Comparison of ENCODE assay signal across 17 cellular contexts in the genomic region with DNA sequence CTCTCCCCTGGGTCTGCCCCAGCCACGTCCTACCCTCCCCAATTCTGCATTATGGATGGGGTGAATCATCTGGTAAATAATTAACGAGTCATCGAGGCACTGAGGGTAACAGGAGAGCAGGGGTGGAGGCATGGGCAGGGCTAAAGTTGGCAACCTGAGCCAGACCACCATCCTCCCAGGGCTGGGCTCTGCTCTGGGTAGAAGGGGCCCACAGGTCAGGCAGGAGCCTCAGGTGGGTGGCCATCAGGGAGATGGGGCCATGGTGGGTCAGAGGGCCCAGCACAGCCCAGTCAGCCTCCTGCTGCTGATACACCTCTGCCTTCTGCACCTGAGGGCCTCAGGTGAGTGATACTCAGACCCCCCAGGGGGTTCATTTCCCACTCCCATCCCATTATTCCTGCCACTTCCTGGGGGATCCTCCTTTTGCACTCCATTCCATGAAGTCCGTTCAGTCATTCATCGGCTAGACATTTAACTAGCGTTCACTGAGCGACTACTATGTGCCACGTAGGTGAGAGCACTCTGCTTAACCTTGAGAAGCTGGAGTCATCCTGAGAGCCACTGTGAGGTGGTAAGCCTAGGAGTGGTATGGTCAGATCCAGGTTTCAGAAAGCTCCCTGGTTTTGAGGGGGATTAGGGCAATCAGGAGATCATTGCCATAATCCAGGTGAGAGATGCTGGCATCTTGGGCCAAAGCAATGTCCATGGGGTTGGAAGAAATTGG. TPM values are rescaled to one million over a fixed set of nuclear protein-coding genes. Genes with fewer than 3 reads are reported as not detected.
DNase-seq lines count a peak whose midpoint lies in the region; ATAC-seq and TF ChIP-seq lines count a peak whose summit lies in the region.
"Had no signal": no experiment of that assay in that cellular context is flagged by ENCODE, and none has a peak within 500 bp of the region (broad histone marks: within the 10 kb centered on the region; RNA-seq: fewer than 3 reads in every experiment).

VSIG10L2 (plus strand) TSS at position 248 of the 724 bp plus-strand sequence; CDS start at position 260, 12 bp downstream.

- no peak within 1 kb of the TSS for H3K27ac Mint-ChIP-seq in activated CD8-positive, alpha-beta memory T cell treated with anti-CD3 and anti-CD28 coated beads, Interleukin-2, amount 10 ng/mL, durations not matched to agents 7 days and 5 days
- no peak within 1 kb of the TSS for H3K27ac Mint-ChIP-seq in activated T-helper 1 cell treated with anti-CD3 and anti-CD28 coated beads, Interleukin-12 subunit alpha, Interleukin-12 subunit beta, Interleukin-2, Interleukin-4 antibody, amounts not matched to agents 30 ng/mL and 10 ng/mL and 1 ng/mL, durations not matched to agents 14 hours and 24 hours and 36 hours

- H3K4me3 ChIP-seq in mucosa of descending colon, result no peak within 1 kb of the TSS
- H3K4me3 ChIP-seq: Peyer's patch had no signal

- no peaks in the 10 kb centered on the region for H3K4me1 ChIP-seq in mucosa of descending colon (ENCODE audit: low read depth)

- H3K27me3 Mint-ChIP-seq in activated CD8-positive, alpha-beta memory T cell treated with anti-CD3 and anti-CD28 coated beads, Interleukin-2, amount 10 ng/mL, durations not matched to agents 7 days and 5 days, result peaks cover 3% of the 10 kb centered on the region
- H3K27me3 Mint-ChIP-seq in activated T-helper 1 cell treated with anti-CD3 and anti-CD28 coated beads, Interleukin-12 subunit alpha, Interleukin-12 subunit beta, Interleukin-2, Interleukin-4 antibody, amounts not matched to agents 30 ng/mL and 10 ng/mL and 1 ng/mL, durations not matched to agents 14 hours and 24 hours and 36 hours (ENCODE audit: insufficient read depth), result no peaks in the 10 kb centered on the region

- no peaks in the 10 kb centered on the region for H3K9me3 Mint-ChIP-seq in activated CD8-positive, alpha-beta memory T cell treated with anti-CD3 and anti-CD28 coated beads, Interleukin-2, amount 10 ng/mL, durations not matched to agents 7 days and 5 days (ENCODE audit: low read depth)
- no peaks in the 10 kb centered on the region for H3K9me3 Mint-ChIP-seq in activated T-helper 1 cell treated with anti-CD3 and anti-CD28 coated beads, Interleukin-12 subunit alpha, Interleukin-12 subunit beta, Interleukin-2, Interleukin-4 antibody, amounts not matched to agents 30 ng/mL and 10 ng/mL and 1 ng/mL, durations not matched to agents 14 hours and 24 hours and 36 hours

- DNase-seq in activated CD8-positive, alpha-beta memory T cell treated with anti-CD3 and anti-CD28 coated beads, Interleukin-2, amount 10 ng/mL, durations not matched to agents 7 days and 5 days, result peak; percentile 29
- DNase-seq in activated CD8-positive, alpha-beta memory T cell treated with anti-CD3 and anti-CD28 coated beads, Interleukin-2, amount 50 U/mL, for 48 hours, result no peak
- DNase-seq in SW480 (ENCODE audit: low spot score) (peak; percentile 22), mucosa of gallbladder (ENCODE audit: low spot score) (peak; percentile 5), mucosa of descending colon (no peak)
- DNase-seq in stimulated activated naive CD8-positive, alpha-beta T cell treated with anti-CD3 and anti-CD28 coated beads, Interleukin-15, Interleukin-2, amounts not matched to agents 100 U/mL and 50 U/mL, for 24 hours, result no peak
- no peak for DNase-seq in activated T-helper 1 cell treated with anti-CD3 and anti-CD28 coated beads, Interleukin-12 subunit alpha, Interleukin-12 subunit beta, Interleukin-2, Interleukin-4 antibody, amounts not matched to agents 30 ng/mL and 10 ng/mL and 1 ng/mL, durations not matched to agents 14 hours and 24 hours and 36 hours (ENCODE audit: low spot score)
- DNase-seq: IMR-90, NCI-H187 treated with DMSO at 0.1 percent for 48 hours, NCI-H2171, NCI-H774, Peyer's patch, Right ventricle myocardium superior had no signal

- no peaks in the 10 kb centered on the region for H3K9me3 ChIP-seq in mucosa of descending colon
- H3K9me3 ChIP-seq: Peyer's patch had no signal

- H3K4me3 Mint-ChIP-seq in activated CD8-positive, alpha-beta memory T cell treated with anti-CD3 and anti-CD28 coated beads, Interleukin-2, amount 10 ng/mL, durations not matched to agents 7 days and 5 days, result no peak within 1 kb of the TSS
- no peak within 1 kb of the TSS for H3K4me3 Mint-ChIP-seq in activated T-helper 1 cell treated with anti-CD3 and anti-CD28 coated beads, Interleukin-12 subunit alpha, Interleukin-12 subunit beta, Interleukin-2, Interleukin-4 antibody, amounts not matched to agents 30 ng/mL and 10 ng/mL and 1 ng/mL, durations not matched to agents 14 hours and 24 hours and 36 hours

- CTCF ChIA-PET in activated CD8-positive, alpha-beta memory T cell treated with anti-CD3 and anti-CD28 coated beads, Interleukin-2, amount 10 ng/mL, durations not matched to agents 7 days and 5 days (lab: Charles Lee), result interaction anchor here (1.0 kb wide), 1 partner anchor 13 kb away, joined by 3 read pairs; no protein-coding TSS in a partner anchor

- H3K36me3 Mint-ChIP-seq in activated CD8-positive, alpha-beta memory T cell treated with anti-CD3 and anti-CD28 coated beads, Interleukin-2, amount 10 ng/mL, durations not matched to agents 7 days and 5 days, result no peaks in the 10 kb centered on the region
- no peaks in the 10 kb centered on the region for H3K36me3 Mint-ChIP-seq in activated T-helper 1 cell treated with anti-CD3 and anti-CD28 coated beads, Interleukin-12 subunit alpha, Interleukin-12 subunit beta, Interleukin-2, Interleukin-4 antibody, amounts not matched to agents 30 ng/mL and 10 ng/mL and 1 ng/mL, durations not matched to agents 14 hours and 24 hours and 36 hours (ENCODE audit: low read depth)

- intact Hi-C loops in mucosa of descending colon (cut with DNase I, micrococcal nuclease), result no loop called here
- intact Hi-C loops in activated T-helper 1 cell treated with anti-CD3 and anti-CD28 coated beads, Interleukin-12 subunit alpha, Interleukin-12 subunit beta, Interleukin-2, Interleukin-4 antibody, amounts not matched to agents 30 ng/mL and 10 ng/mL and 1 ng/mL, durations not matched to agents 14 hours and 24 hours and 36 hours (cut with micrococcal nuclease), result no loop called here

- ATAC-seq in activated CD8-positive, alpha-beta memory T cell treated with anti-CD3 and anti-CD28 coated beads, Interleukin-2, amount 10 ng/mL, durations not matched to agents 7 days and 5 days, result no peak
- ATAC-seq in mucosa of descending colon, result no peak
- ATAC-seq in HG02840 (IDR thresholded peaks at IDR 0.05; ENCODE audit: low FRiP score, unreplicated experiment), result no peak
- ATAC-seq in stimulated activated naive CD8-positive, alpha-beta T cell treated with anti-CD3 and anti-CD28 coated beads, Interleukin-15, Interleukin-2, amounts not matched to agents 100 U/mL and 50 U/mL, for 24 hours, result no peak

- H3K36me3 ChIP-seq in mucosa of descending colon (ENCODE audit: low read depth), result no peaks in the 10 kb centered on the region
- H3K36me3 ChIP-seq: Peyer's patch had no signal

- H3K4me1 Mint-ChIP-seq in activated CD8-positive, alpha-beta memory T cell treated with anti-CD3 and anti-CD28 coated beads, Interleukin-2, amount 10 ng/mL, durations not matched to agents 7 days and 5 days, result peaks cover 2% of the 10 kb centered on the region
- no peaks in the 10 kb centered on the region for H3K4me1 Mint-ChIP-seq in activated T-helper 1 cell treated with anti-CD3 and anti-CD28 coated beads, Interleukin-12 subunit alpha, Interleukin-12 subunit beta, Interleukin-2, Interleukin-4 antibody, amounts not matched to agents 30 ng/mL and 10 ng/mL and 1 ng/mL, durations not matched to agents 14 hours and 24 hours and 36 hours (ENCODE audit: low read depth)

- no peak for TF ChIP-seq CTCF in mucosa of descending colon (IDR thresholded peaks at IDR 0.05)

RNA-seq across cellular contexts. Expression of gene VSIG10L2, which starts in this region (rescaled TPM):
- total RNA-seq in activated CD8-positive, alpha-beta memory T cell treated with anti-CD3 and anti-CD28 coated beads, Interleukin-2, amount 10 ng/mL, durations not matched to agents 7 days and 5 days, result not detected
- not detected for total RNA-seq in mucosa of gallbladder
- total RNA-seq in mucosa of descending colon, result under 1 TPM in 1 of 3 donors, not detected in 2; 0.09 TPM
- total RNA-seq in activated T-helper 1 cell treated with anti-CD3 and anti-CD28 coated beads, Interleukin-12 subunit alpha, Interleukin-12 subunit beta, Interleukin-2, Interleukin-4 antibody, amounts not matched to agents 30 ng/mL and 10 ng/mL and 1 ng/mL, durations not matched to agents 14 hours and 24 hours and 36 hours, result not detected in 2 replicates
- total RNA-seq: A172, H4, LHCN-M2, Peyer's patch had no signal

Comparison
In these comparisons a context has a peak if more than half of its experiments do, and no peak if none do; other contexts are left out.
1. Peak in DNase-seq in activated CD8-positive, alpha-beta memory T cell treated with anti-CD3 and anti-CD28 coated beads, Interleukin-2, amount 10 ng/mL, durations not matched to agents 7 days and 5 days; RNA of the gene not detected or under 1 TPM.
2. Peak in DNase-seq in mucosa of gallbladder; RNA of the gene not detected or under 1 TPM.